In the genomic region with DNA sequence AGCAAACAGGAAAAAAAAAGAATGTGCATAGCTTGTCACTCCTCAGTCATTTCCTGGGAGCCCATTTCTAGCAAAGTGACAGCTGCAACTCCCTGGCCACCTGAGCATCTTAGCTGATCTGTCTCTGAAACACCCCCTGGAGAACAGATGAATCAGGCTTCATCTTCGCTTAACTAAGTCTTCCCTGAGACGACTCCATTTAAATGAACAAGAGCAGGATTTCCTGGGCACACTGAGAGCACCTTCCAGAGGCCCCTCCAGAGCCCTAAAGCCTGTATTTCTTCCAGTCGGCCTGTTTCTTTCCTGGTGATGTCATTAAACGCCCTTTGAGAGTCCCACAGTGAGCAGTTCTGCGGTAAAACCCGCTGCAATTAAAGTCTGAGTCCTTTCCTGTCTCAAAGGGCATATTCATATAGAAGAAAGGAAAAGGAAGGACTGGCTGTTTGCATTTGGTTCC, we compare ENCODE assay signal across 10 cellular contexts. TPM values are rescaled to one million over a fixed set of nuclear protein-coding genes. Genes with fewer than 3 reads are reported as not detected.
A peak's percentile ranks its signal among the peaks of the same experiment; 100 is the strongest.
DNase-seq lines count a peak whose midpoint lies in the region; ATAC-seq and TF ChIP-seq lines count a peak whose summit lies in the region.
"Had no signal": no experiment of that assay in that cellular context is flagged by ENCODE, and none has a peak within 500 bp of the region (broad histone marks: within the 10 kb centered on the region; RNA-seq: fewer than 3 reads in every experiment).

No MANE protein-coding gene starts in this region.

- TF ChIP-seq CTCF in Calu3 (IDR thresholded peaks at IDR 0.05; ENCODE audit: unreplicated experiment) = no peak
- TF ChIP-seq CTCF in nephron progenitor cell (IDR thresholded peaks at IDR 0.05) = no peak

- H3K4me1 Mint-ChIP-seq in Calu3 (ENCODE audit: low read depth, unreplicated experiment) (peaks cover 43% of the 10 kb centered on the region), nephron progenitor cell (peaks cover 26% of the 10 kb centered on the region)
- peaks cover 18% of the 10 kb centered on the region for H3K4me1 Mint-ChIP-seq in activated T-cell treated with anti-CD3 and anti-CD28 coated beads, Interleukin-2, amount 50 U/mL, for 72 hours (ENCODE audit: low read depth)

- H3K9me3 Mint-ChIP-seq in Calu3 (ENCODE audit: low read depth, unreplicated experiment) = no peaks in the 10 kb centered on the region
- no peaks in the 10 kb centered on the region for H3K9me3 Mint-ChIP-seq in activated T-cell treated with anti-CD3 and anti-CD28 coated beads, Interleukin-2, amount 50 U/mL, for 72 hours
- peaks cover 8% of the 10 kb centered on the region for H3K9me3 Mint-ChIP-seq in nephron progenitor cell

- CTCF ChIA-PET in Calu3 (lab: Charles Lee) = no interaction called here

- BruUV-seq in Calu3 (replicated peaks; lab: Mats Ljungman, UMichigan) = no TSS peak

- H3K27ac Mint-ChIP-seq in Calu3 (ENCODE audit: unreplicated experiment) (peak overlapping the region; percentile 8), nephron progenitor cell (peak overlapping the region; percentile 87)
- no peak overlapping the region for H3K27ac Mint-ChIP-seq in activated T-cell treated with anti-CD3 and anti-CD28 coated beads, Interleukin-2, amount 50 U/mL, for 72 hours

- intact Hi-C loops in Calu3 (cut with micrococcal nuclease; ENCODE audit: unreplicated experiment) = no loop called here

- no peaks in the 10 kb centered on the region for H3K27me3 Mint-ChIP-seq in Calu3 (ENCODE audit: unreplicated experiment)
- peaks cover 5% of the 10 kb centered on the region for H3K27me3 Mint-ChIP-seq in activated T-cell treated with anti-CD3 and anti-CD28 coated beads, Interleukin-2, amount 50 U/mL, for 72 hours (ENCODE audit: low read depth)
- H3K27me3 Mint-ChIP-seq in nephron progenitor cell (ENCODE audit: low read depth, poor library complexity) = peaks cover 15% of the 10 kb centered on the region

- H3K4me3 Mint-ChIP-seq in Calu3 (ENCODE audit: low read depth, unreplicated experiment) (no peak overlapping the region), nephron progenitor cell (no peak overlapping the region)
- H3K4me3 Mint-ChIP-seq in activated T-cell treated with anti-CD3 and anti-CD28 coated beads, Interleukin-2, amount 50 U/mL, for 72 hours = no peak overlapping the region

- ATAC-seq in activated T-cell treated with anti-CD3 and anti-CD28 coated beads, Interleukin-2, amount 50 U/mL, for 72 hours (replicated peaks in 1 of 2) = peak; percentile 44 to 65

- H3K36me3 Mint-ChIP-seq in Calu3 (ENCODE audit: insufficient read depth, unreplicated experiment) = peaks cover 7% of the 10 kb centered on the region
- H3K36me3 Mint-ChIP-seq in activated T-cell treated with anti-CD3 and anti-CD28 coated beads, Interleukin-2, amount 50 U/mL, for 72 hours (ENCODE audit: insufficient read depth in 2 of 2) = peaks cover under 1% of the 10 kb centered on the region in 2 donors
- H3K36me3 Mint-ChIP-seq in nephron progenitor cell (ENCODE audit: low read depth) = peaks cover 7% of the 10 kb centered on the region

- DNase-seq in Calu3 = no peak
- peak; percentile 68 for DNase-seq in M059J (ENCODE audit: low read depth)
- DNase-seq in activated T-cell treated with anti-CD3 and anti-CD28 coated beads, Interleukin-2, amount 50 U/mL, for 72 hours = no peak
- DNase-seq in nephron progenitor cell = no peak
- DNase-seq in putamen (ENCODE audit: low spot score) = no peak
- DNase-seq in NCI-H1048 (lab: John Stamatoyannopoulos, UW) = no peak
- no peak for DNase-seq in NCI-H2081 (lab: John Stamatoyannopoulos, UW)
- DNase-seq in stimulated activated naive CD4-positive, alpha-beta T cell (lab: John Stamatoyannopoulos, UW) = no peak
- DNase-seq: amniotic stem cell, NCI-H446 had no signal

RNA-seq across cellular contexts. Expression of a gene that starts 13.9 kb away (rescaled TPM):
- total RNA-seq in Calu3 (2022) = 41.4 and 95.2 TPM in 2 replicates
- total RNA-seq in M059J (2014; rRNA removed; shearing (Covaris generic)) = 567 and 744 TPM in 2 replicates
- total RNA-seq in activated T-cell treated with anti-CD3 and anti-CD28 coated beads, Interleukin-2, amount 50 U/mL, for 72 hours = not detected

Comparison
In these comparisons a context has a peak if more than half of its experiments do, and no peak if none do; other contexts are left out.
1. RNA of a gene that starts 13.9 kb away (total RNA-seq): 567 to 744 TPM in M059J and 41.4 to 95.2 TPM in Calu3; not detected in activated T-cell treated with anti-CD3 and anti-CD28 coated beads, Interleukin-2, amount 50 U/mL, for 72 hours; every median in the first group is over 10 times any median in the second.